In genomic region chr17:72707881-72708280, GRCh38 we compare ENCODE assay signal across 24 cellular contexts.
DNase-seq lines count a peak whose midpoint lies in the region; ATAC-seq, FAIRE-seq and TF ChIP-seq lines count a peak whose summit lies in the region.
"Had no signal": no experiment of that assay in that cellular context is flagged by ENCODE, and none has a peak within 500 bp of the region (broad histone marks: within the 10 kb centered on the region; RNA-seq: fewer than 3 reads in every experiment).

No MANE protein-coding gene starts in this region.

- no peak for TF ChIP-seq EP300 in A549 (IDR thresholded peaks at IDR 0.05)

- peak overlapping the region; percentile 89 for H3K27ac Mint-ChIP-seq in activated naive CD4-positive, alpha-beta T cell treated with anti-CD3 and anti-CD28 coated beads, Interleukin-2, amount 10 ng/mL, durations not matched to agents 7 days and 5 days
- H3K27ac Mint-ChIP-seq in Calu3 (ENCODE audit: unreplicated experiment): peak overlapping the region; percentile 1
- no peak overlapping the region for H3K27ac Mint-ChIP-seq in activated CD4-positive, alpha-beta memory T cell treated with anti-CD3 and anti-CD28 coated beads, Interleukin-2, amount 10 ng/mL, durations not matched to agents 7 days and 5 days
- H3K27ac Mint-ChIP-seq: B cell; CD4-positive, CD25-positive, alpha-beta regulatory T cell; CD8-positive, alpha-beta T cell had no signal

- in situ Hi-C loops in HAP-1 (cut with MboI; ENCODE audit: low sequenced_read_pairs): no loop called here

- POLR2A ChIA-PET in A549 (lab: Yijun Ruan, JAX): no interaction called here
- POLR2A ChIA-PET in activated CD4-positive, alpha-beta memory T cell treated with anti-CD3 and anti-CD28 coated beads, Interleukin-2, amount 10 ng/mL, durations not matched to agents 7 days and 5 days (lab: Charles Lee): no interaction called here

- H3K9me3 ChIP-seq in A549 (peaks cover 48% of the 10 kb centered on the region), HAP-1 (no peaks in the 10 kb centered on the region)

- H3K4me1 Mint-ChIP-seq in activated naive CD4-positive, alpha-beta T cell treated with anti-CD3 and anti-CD28 coated beads, Interleukin-2, amount 10 ng/mL, durations not matched to agents 7 days and 5 days: peaks cover 65% of the 10 kb centered on the region
- peaks cover 31% of the 10 kb centered on the region for H3K4me1 Mint-ChIP-seq in Calu3 (ENCODE audit: low read depth, unreplicated experiment)
- peaks cover 78% of the 10 kb centered on the region for H3K4me1 Mint-ChIP-seq in activated CD4-positive, alpha-beta memory T cell treated with anti-CD3 and anti-CD28 coated beads, Interleukin-2, amount 10 ng/mL, durations not matched to agents 7 days and 5 days
- H3K4me1 Mint-ChIP-seq: B cell had no signal

- WGBS in A549 (ENCODE audit: missing lambda C conversion rate): 88% methylated on average over 2 of the region's 2 CpGs

- H3K4me1 ChIP-seq in A549: peaks cover 31% of the 10 kb centered on the region
- H3K4me1 ChIP-seq in HAP-1: no peaks in the 10 kb centered on the region
- H3K4me1 ChIP-seq: BLaER1 had no signal

- peak overlapping the region; percentile 83 to 85; a peak in 5 of 6 replicates for H3K27ac ChIP-seq in A549
- H3K27ac ChIP-seq: BLaER1, C4-2B had no signal

- no peaks in the 10 kb centered on the region for H3K36me3 ChIP-seq in HAP-1 (replicated peaks)

- peak; percentile 63 for FAIRE-seq in A549 (lab: Jason Lieb, UNC)
- FAIRE-seq: D721Med, GM12878, GM19239, H54 had no signal

- ATAC-seq in A549 (no peak), GM21825 (IDR thresholded peaks at IDR 0.05; ENCODE audit: unreplicated experiment) (no peak)
- ATAC-seq: CD8-positive, alpha-beta T cell; GM12878 had no signal

- intact Hi-C loops in Calu3 (cut with micrococcal nuclease; ENCODE audit: unreplicated experiment): no loop called here

- H3K4me3 Mint-ChIP-seq in activated naive CD4-positive, alpha-beta T cell treated with anti-CD3 and anti-CD28 coated beads, Interleukin-2, amount 10 ng/mL, durations not matched to agents 7 days and 5 days: no peak overlapping the region
- H3K4me3 Mint-ChIP-seq in Calu3 (ENCODE audit: low read depth, unreplicated experiment): no peak overlapping the region
- no peak overlapping the region for H3K4me3 Mint-ChIP-seq in activated CD4-positive, alpha-beta memory T cell treated with anti-CD3 and anti-CD28 coated beads, Interleukin-2, amount 10 ng/mL, durations not matched to agents 7 days and 5 days
- H3K4me3 Mint-ChIP-seq: B cell; CD8-positive, alpha-beta T cell had no signal

- H3K27me3 Mint-ChIP-seq in activated naive CD4-positive, alpha-beta T cell treated with anti-CD3 and anti-CD28 coated beads, Interleukin-2, amount 10 ng/mL, durations not matched to agents 7 days and 5 days: no peaks in the 10 kb centered on the region
- no peaks in the 10 kb centered on the region for H3K27me3 Mint-ChIP-seq in Calu3 (ENCODE audit: unreplicated experiment)
- no peaks in the 10 kb centered on the region for H3K27me3 Mint-ChIP-seq in activated CD4-positive, alpha-beta memory T cell treated with anti-CD3 and anti-CD28 coated beads, Interleukin-2, amount 10 ng/mL, durations not matched to agents 7 days and 5 days
- H3K27me3 Mint-ChIP-seq: B cell; CD4-positive, CD25-positive, alpha-beta regulatory T cell had no signal

- no TSS peak for BruUV-seq in Calu3 (replicated peaks; lab: Mats Ljungman, UMichigan)

- no peak for TF ChIP-seq RAD21 in A549 (conservative IDR thresholded peaks at IDR 0.05 in 1 of 2, IDR thresholded peaks at IDR 0.05 in 1 of 2)

- TF ChIP-seq POLR2A in A549 (IDR thresholded peaks at IDR 0.05; ENCODE audit: low read length): no peak

- H3K9me3 Mint-ChIP-seq in activated naive CD4-positive, alpha-beta T cell treated with anti-CD3 and anti-CD28 coated beads, Interleukin-2, amount 10 ng/mL, durations not matched to agents 7 days and 5 days: peaks cover 49% of the 10 kb centered on the region
- peaks cover 16% of the 10 kb centered on the region for H3K9me3 Mint-ChIP-seq in Calu3 (ENCODE audit: low read depth, unreplicated experiment)
- H3K9me3 Mint-ChIP-seq in activated CD4-positive, alpha-beta memory T cell treated with anti-CD3 and anti-CD28 coated beads, Interleukin-2, amount 10 ng/mL, durations not matched to agents 7 days and 5 days: peaks cover 24% of the 10 kb centered on the region

- TF ChIP-seq CTCF in A549 (IDR thresholded peaks at IDR 0.05) (no peak), Calu3 (IDR thresholded peaks at IDR 0.05; ENCODE audit: unreplicated experiment) (no peak)

- H3K4me2 ChIP-seq in A549: no peak overlapping the region
- H3K4me2 ChIP-seq: BLaER1 had no signal

- H3K4me3 ChIP-seq in A549: no peak overlapping the region
- H3K4me3 ChIP-seq in HAP-1: no peak overlapping the region
- H3K4me3 ChIP-seq: BLaER1, GM12878 had no signal

- H3K27me3 ChIP-seq in HAP-1 (ENCODE audit: low read depth): no peaks in the 10 kb centered on the region
- H3K27me3 ChIP-seq: BLaER1 had no signal

- CTCF ChIA-PET in activated naive CD4-positive, alpha-beta T cell treated with anti-CD3 and anti-CD28 coated beads, Interleukin-2, amount 10 ng/mL, durations not matched to agents 7 days and 5 days (lab: Charles Lee): no interaction called here
- CTCF ChIA-PET in A549 (lab: Yijun Ruan, JAX) (no interaction called here), Calu3 (lab: Charles Lee) (no interaction called here)
- CTCF ChIA-PET in activated CD4-positive, alpha-beta memory T cell treated with anti-CD3 and anti-CD28 coated beads, Interleukin-2, amount 10 ng/mL, durations not matched to agents 7 days and 5 days (lab: Charles Lee): interaction anchor here (2.1 kb wide), 1 partner anchor 11 kb away, joined by 14 read pairs; no protein-coding TSS in a partner anchor

- peaks cover 56% of the 10 kb centered on the region for H3K36me3 Mint-ChIP-seq in activated naive CD4-positive, alpha-beta T cell treated with anti-CD3 and anti-CD28 coated beads, Interleukin-2, amount 10 ng/mL, durations not matched to agents 7 days and 5 days
- peaks cover 18% of the 10 kb centered on the region for H3K36me3 Mint-ChIP-seq in Calu3 (ENCODE audit: insufficient read depth, unreplicated experiment)
- peaks cover 53% of the 10 kb centered on the region for H3K36me3 Mint-ChIP-seq in activated CD4-positive, alpha-beta memory T cell treated with anti-CD3 and anti-CD28 coated beads, Interleukin-2, amount 10 ng/mL, durations not matched to agents 7 days and 5 days (ENCODE audit: low read depth)

- no peak for DNase-seq in activated naive CD4-positive, alpha-beta T cell treated with anti-CD3 and anti-CD28 coated beads, Interleukin-2, amount 10 ng/mL, durations not matched to agents 7 days and 5 days
- DNase-seq in activated naive CD4-positive, alpha-beta T cell (lab: John Stamatoyannopoulos, UW): no peak
- no peak for DNase-seq in A549 (ENCODE audit: low read depth in 1 of 2, low spot score in 1 of 2)
- DNase-seq in Calu3: no peak
- peak; percentile 82 for DNase-seq in mucosa of gallbladder (ENCODE audit: low spot score)
- DNase-seq in activated CD4-positive, alpha-beta memory T cell treated with anti-CD3 and anti-CD28 coated beads, Interleukin-2, amount 10 ng/mL, durations not matched to agents 7 days and 5 days: no peak
- no peak for DNase-seq in HAP-1 (ENCODE audit: low spot score in 2 of 2)
- DNase-seq: Caco-2; CD4-positive, CD25-positive, alpha-beta regulatory T cell; CD8-positive, alpha-beta T cell; DMS 273 treated with DMSO at 0.1 percent for 48 hours; DMS79; EL; GDM1; GOT3; HCEC 1CT had no signal

TF ChIP-seq in A549, 52 proteins besides CTCF, POLR2A, EP300 and RAD21:
- TF ChIP-seq HOXB13 (CRISPR knock-in tag; IDR thresholded peaks at IDR 0.05; ENCODE audit: low read depth): no peak
- no peak for TF ChIP-seq ELK1 (IDR thresholded peaks at IDR 0.05; ENCODE audit: low read depth, low read length)
